Comparison of ENCODE assay signal across 9 cellular contexts in genomic region chr6:101392561-101393230, GRCh38. TPM values are rescaled to one million over a fixed set of nuclear protein-coding genes. Genes with fewer than 3 reads are reported as not detected.
DNase-seq lines count a peak whose midpoint lies in the region; ATAC-seq, FAIRE-seq and TF ChIP-seq lines count a peak whose summit lies in the region.
"Had no signal": no experiment of that assay in that cellular context is flagged by ENCODE, and none has a peak within 500 bp of the region (broad histone marks: within the 10 kb centered on the region; RNA-seq: fewer than 3 reads in every experiment).

No MANE protein-coding gene starts in this region.

- H3K36me3 ChIP-seq in HEK293 (ENCODE audit: control insufficient read depth in 2 of 2, insufficient read depth in 1 of 2, low read length in 2 of 2) = no peaks in the 10 kb centered on the region
- H3K36me3 ChIP-seq: left lung had no signal

- 2% methylated on average over 27 of the region's 27 CpGs for WGBS in right cardiac atrium

- no peak for FAIRE-seq in frontal cortex (lab: Jason Lieb, UNC)

- peak; percentile 35 for DNase-seq in SK-N-DZ (ENCODE audit: low spot score)
- peak in 1 of 3 donors; percentile 28 for DNase-seq in right cardiac atrium
- no peak for DNase-seq in skeletal muscle cell (ENCODE audit: low read depth)
- DNase-seq in HPDE6-E6E7 (ENCODE audit: extremely low spot score) = no peak
- no peak for DNase-seq in amniotic stem cell (lab: John Stamatoyannopoulos, UW)
- DNase-seq in frontal cortex (ENCODE audit: low spot score in 2 of 2) = no peak
- no peak for DNase-seq in epidermal melanocyte (ENCODE audit: insufficient read length, low spot score)

- H3K4me3 ChIP-seq in HEK293 (ENCODE audit: low read depth, low read length) (peak overlapping the region; percentile 43), right cardiac atrium (ENCODE audit: low read length) (peak overlapping the region; percentile 62), skeletal muscle cell (ENCODE audit: low read depth, low read length) (peak overlapping the region; percentile 50)

- peak; percentile 7 to 34 for ATAC-seq in right cardiac atrium

- POLR2A ChIA-PET in HEK293 (lab: Yijun Ruan, JAX) = no interaction called here

- peaks cover 4% of the 10 kb centered on the region for H3K4me1 ChIP-seq in HEK293 (ENCODE audit: control insufficient read depth, insufficient read depth, low read length)
- H3K4me1 ChIP-seq in right cardiac atrium (ENCODE audit: control insufficient read depth, insufficient read depth, low read length) = peaks cover 3% of the 10 kb centered on the region

- no peaks in the 10 kb centered on the region for H3K27me3 ChIP-seq in right cardiac atrium (ENCODE audit: control insufficient read depth, insufficient read depth)

- H3K9me3 ChIP-seq in HEK293 (ENCODE audit: control insufficient read depth, insufficient read depth, low read depth, low read length) (no peaks in the 10 kb centered on the region), right cardiac atrium (ENCODE audit: control insufficient read depth, low read length) (no peaks in the 10 kb centered on the region)
- H3K9me3 ChIP-seq: left lung had no signal

- CTCF ChIA-PET in HEK293 (lab: Yijun Ruan, JAX) = interaction anchor here (0.5 to 0.8 kb wide), 2 partner anchors 26 to 1105 kb away, joined by 3 read pairs; no protein-coding TSS in a partner anchor

- H3K27ac ChIP-seq in HEK293 (ENCODE audit: extremely low read depth, low read depth, low read length) (no peak overlapping the region), right cardiac atrium (ENCODE audit: low read length) (no peak overlapping the region)
- H3K27ac ChIP-seq: left lung had no signal

- intact Hi-C loops in right cardiac atrium (cut with DNase I) = loop anchor here in 1 of 4 donors (10.0 kb wide), 1 partner anchor 352 kb away; no protein-coding TSS in a partner anchor

- no peak for TF ChIP-seq CTCF in HEK293 (tag by site-specific recombination; IDR thresholded peaks at IDR 0.05)

TF ChIP-seq in HEK293, 187 proteins besides CTCF, POLR2A, EP300 and RAD21:
- TF ChIP-seq YY1 (tag by site-specific recombination; IDR thresholded peaks at IDR 0.05) (no peak), TSHZ1 (tag by site-specific recombination; IDR thresholded peaks at IDR 0.05; ENCODE audit: borderline replicate concordance) (no peak), ZEB2 (tag by site-specific recombination; IDR thresholded peaks at IDR 0.05) (no peak), ZNF785 (tag by site-specific recombination; IDR thresholded peaks at IDR 0.05) (no peak)

RNA-seq across cellular contexts. Expression of gene GRIK2, which starts 0.8 kb away (rescaled TPM):
- 6.7 and 11.2 TPM in 2 replicates for polyA plus RNA-seq in SK-N-DZ (2014; cell fraction: cytosol; rRNA removed)
- 34.1 and 38.3 TPM in 2 replicates for polyA plus RNA-seq in SK-N-DZ (2014; cell fraction: nucleus; rRNA removed)
- total RNA-seq in right cardiac atrium (10 to 100 TPM; 10.4 to 26.7 (median 16.2) TPM), frontal cortex (130 TPM)
- 7.6 TPM for polyA plus RNA-seq in right cardiac atrium
